ENCODE assay signal across 21 cellular contexts in genomic region chr5:81835813-81836458, GRCh38.
DNase-seq lines count a peak whose midpoint lies in the region; FAIRE-seq and TF ChIP-seq lines count a peak whose summit lies in the region.
"Had no signal": no experiment of that assay in that cellular context is flagged by ENCODE, and none has a peak within 500 bp of the region (broad histone marks: within the 10 kb centered on the region; RNA-seq: fewer than 3 reads in every experiment).

No MANE protein-coding gene starts in this region.

- no peak overlapping the region for H3K14ac ChIP-seq in neuronal stem cell (ENCODE audit: low read length)

- H3K9me3 ChIP-seq in BE2C (no peaks in the 10 kb centered on the region), neuronal stem cell (replicated peaks in 1 of 2; ENCODE audit: control insufficient read depth in 2 of 2, insufficient read depth in 1 of 2, low read depth in 1 of 2, low read length in 2 of 2) (peaks cover 0 to 2% of the 10 kb centered on the region in 2 donors)
- H3K9me3 ChIP-seq: BLaER1 treated with 17β-estradiol and CSF1 and Interleukin-3, amounts not matched to agents 10 nM and 100 nM; thoracic aorta had no signal

- FAIRE-seq in RCC 7860 (lab: Jason Lieb, UNC) = no peak
- FAIRE-seq: kidney had no signal

- TF ChIP-seq CTCF in BE2C (IDR thresholded peaks at IDR 0.05; ENCODE audit: low read depth, low read length) = no peak
- no peak for TF ChIP-seq CTCF in fibroblast of pulmonary artery (IDR thresholded peaks at IDR 0.05; ENCODE audit: low read length, missing control alignments)

- H2BK120ac ChIP-seq in neuronal stem cell (ENCODE audit: low read depth, low read length) = no peak overlapping the region

- H3K4me3 ChIP-seq in BE2C (ENCODE audit: low read depth, low read length) (no peak overlapping the region), fibroblast of pulmonary artery (replicated peaks; ENCODE audit: low read depth, low read length) (no peak overlapping the region), neuronal stem cell (ENCODE audit: low read length in 2 of 2) (no peak overlapping the region)
- H3K4me3 ChIP-seq: BLaER1 treated with 17β-estradiol and CSF1 and Interleukin-3, amounts not matched to agents 10 nM and 100 nM; thoracic aorta had no signal

- H2BK5ac ChIP-seq in neuronal stem cell (ENCODE audit: low read length) = no peak overlapping the region

- H3K4me2 ChIP-seq in neuronal stem cell (ENCODE audit: insufficient read depth, low read length, poor library complexity, severe bottlenecking) = no peak overlapping the region
- H3K4me2 ChIP-seq: BLaER1 treated with 17β-estradiol and CSF1 and Interleukin-3, amounts not matched to agents 10 nM and 100 nM had no signal

- WGBS in neuronal stem cell (ENCODE audit: extremely low coverage in 2 of 2, insufficient read length in 2 of 2, insufficient replicate concordance in 1 of 2), 2 donors = no CpG with 5 or more reads among the region's 4 CpGs

- H3K4ac ChIP-seq in neuronal stem cell (ENCODE audit: low read length) = no peak overlapping the region

- no peak overlapping the region for H3K18ac ChIP-seq in neuronal stem cell (ENCODE audit: low read length)

- H3K27me3 ChIP-seq in BE2C (no peaks in the 10 kb centered on the region), neuronal stem cell (ENCODE audit: control insufficient read depth in 3 of 3, insufficient read depth in 3 of 3, low read depth in 1 of 3, low read length in 3 of 3) (no peaks in the 10 kb centered on the region)
- H3K27me3 ChIP-seq: BLaER1 treated with 17β-estradiol and CSF1 and Interleukin-3, amounts not matched to agents 10 nM and 100 nM had no signal

- H3K27ac ChIP-seq in neuronal stem cell (replicated peaks; ENCODE audit: low read length) = no peak overlapping the region
- H3K27ac ChIP-seq: BLaER1 treated with 17β-estradiol and CSF1 and Interleukin-3, amounts not matched to agents 10 nM and 100 nM; thoracic aorta had no signal

- H2AK5ac ChIP-seq in neuronal stem cell (ENCODE audit: low read depth, low read length) = no peak overlapping the region

- H4K8ac ChIP-seq in neuronal stem cell (ENCODE audit: low read depth, low read length) = no peak overlapping the region

- H2BK12ac ChIP-seq in neuronal stem cell (ENCODE audit: low read length) = no peak overlapping the region

- no peak overlapping the region for H3K9ac ChIP-seq in neuronal stem cell (ENCODE audit: low read depth, low read length, poor library complexity)
- H3K9ac ChIP-seq: BLaER1 treated with 17β-estradiol and CSF1 and Interleukin-3, amounts not matched to agents 10 nM and 100 nM had no signal

- no peak overlapping the region for H4K91ac ChIP-seq in neuronal stem cell (ENCODE audit: low read depth, low read length, poor library complexity)

- H3K36me3 ChIP-seq in BE2C = no peaks in the 10 kb centered on the region
- no peaks in the 10 kb centered on the region for H3K36me3 ChIP-seq in neuronal stem cell (replicated peaks in 1 of 2; ENCODE audit: control insufficient read depth in 2 of 2, insufficient read depth in 2 of 2, low read length in 2 of 2)
- H3K36me3 ChIP-seq: BLaER1 treated with 17β-estradiol and CSF1 and Interleukin-3, amounts not matched to agents 10 nM and 100 nM; thoracic aorta had no signal

- peak; percentile 46 for DNase-seq in BE2C
- peak; percentile 86 for DNase-seq in NCI-H69 (lab: John Stamatoyannopoulos, UW)
- peak; percentile 23 for DNase-seq in fibroblast of pulmonary artery (ENCODE audit: low read depth)
- no peak for DNase-seq in neuronal stem cell (ENCODE audit: low spot score)
- DNase-seq in RCC 7860 (ENCODE audit: low spot score) = no peak
- DNase-seq in GM19240 (ENCODE audit: insufficient read length, low spot score) = no peak
- no peak for DNase-seq in H4 (ENCODE audit: low spot score)
- DNase-seq in activated CD4-positive, alpha-beta T cell treated with anti-CD3 and anti-CD28 coated beads for 48 hours = no peak
- DNase-seq: ACHN; activated CD4-positive, alpha-beta T cell treated with anti-CD3 and anti-CD28 coated beads, Interleukin-2, amount 10 ng/mL, durations not matched to agents 7 days and 5 days; activated naive CD4-positive, alpha-beta T cell treated with anti-CD3 and anti-CD28 coated beads, Interleukin-2, amount 10 ng/mL, durations not matched to agents 7 days and 5 days; activated T-cell treated with anti-CD3 and anti-CD28 coated beads, Interleukin-2, amount 50 U/mL, for 72 hours; Calu3; EL; KBM-7; kidney; NCI-H1436; stimulated activated CD4-positive, alpha-beta T cell treated with anti-CD3 and anti-CD28 coated beads, Interleukin-4, amount 100 ng/mL, for 1 hour; stimulated activated naive B cell treated with anti-CD40 and anti-IgM and Interleukin-4, amounts not matched to agents 10 μg/mL and 1 μg/mL and 100 μg/mL, for 72 hours had no signal

- H3K79me1 ChIP-seq in neuronal stem cell (ENCODE audit: low read depth, low read length) = no peaks in the 10 kb centered on the region

- H3K4me1 ChIP-seq in BE2C (peaks cover 29% of the 10 kb centered on the region), neuronal stem cell (ENCODE audit: control insufficient read depth in 2 of 2, insufficient read depth in 1 of 2, low read depth in 1 of 2, low read length in 2 of 2) (peaks cover 6 to 8% of the 10 kb centered on the region in 2 donors)

- H2BK15ac ChIP-seq in neuronal stem cell (ENCODE audit: low read length) = no peak overlapping the region

- no peak overlapping the region for H3K23ac ChIP-seq in neuronal stem cell (ENCODE audit: low read depth, low read length, poor library complexity)

- peak overlapping the region; percentile 65 for H2AFZ ChIP-seq in neuronal stem cell (ENCODE audit: low read length)

Comparison
In these comparisons a context has a peak if more than half of its experiments do, and no peak if none do; other contexts are left out.
1. DNase-seq: peak in BE2C (single experiment), NCI-H69 (single experiment) and fibroblast of pulmonary artery (single experiment); none in neuronal stem cell (single experiment), RCC 7860 (single experiment), GM19240 (single experiment), H4 (single experiment) and activated CD4-positive, alpha-beta T cell treated with anti-CD3 and anti-CD28 coated beads for 48 hours (single experiment).